In the genomic region with DNA sequence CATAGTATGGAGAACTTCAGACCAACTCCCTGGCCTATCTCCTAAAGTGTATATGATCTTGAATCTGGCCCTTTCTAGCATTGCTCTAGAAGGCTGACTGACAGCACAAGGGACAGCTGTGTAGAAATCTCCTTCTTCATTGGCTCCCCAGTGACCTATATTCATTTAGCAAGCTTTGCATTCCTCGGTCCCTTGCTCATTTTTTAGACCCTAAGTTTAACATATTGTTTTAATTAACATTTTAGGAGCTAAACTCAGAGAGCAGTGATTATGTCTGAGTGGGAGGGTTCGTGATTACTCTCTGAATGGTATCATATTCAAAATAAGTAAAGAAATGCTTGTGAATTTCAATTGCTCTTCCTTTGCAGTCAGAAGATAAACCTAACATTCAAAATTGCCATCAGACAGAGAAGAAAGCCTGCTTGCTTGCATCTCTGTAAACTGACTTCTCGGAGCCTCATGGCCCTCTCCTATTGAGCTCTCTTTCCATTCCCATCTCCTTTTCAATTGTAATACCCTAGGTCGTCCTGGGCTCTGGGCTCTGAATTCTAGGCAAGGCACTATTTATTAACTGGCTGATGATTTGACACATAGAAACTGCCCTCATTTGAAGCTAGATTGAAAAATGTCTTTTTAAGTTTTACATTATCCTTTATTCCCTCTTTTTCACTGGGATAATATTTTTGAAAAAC, we compare ENCODE assay signal across 19 cellular contexts.
DNase-seq lines count a peak whose midpoint lies in the region; TF ChIP-seq lines count a peak whose summit lies in the region.
"Had no signal": no experiment of that assay in that cellular context is flagged by ENCODE, and none has a peak within 500 bp of the region (broad histone marks: within the 10 kb centered on the region; RNA-seq: fewer than 3 reads in every experiment).

No MANE protein-coding gene starts in this region.

- no peaks in the 10 kb centered on the region for H3K9me3 Mint-ChIP-seq in type B pancreatic cell

- no peaks in the 10 kb centered on the region for H3K27me3 ChIP-seq in adipocyte (replicated peaks; ENCODE audit: control insufficient read depth, insufficient read depth, low read length)
- no peaks in the 10 kb centered on the region for H3K27me3 ChIP-seq in dorsolateral prefrontal cortex
- H3K27me3 ChIP-seq: Peyer's patch, SJCRH30 had no signal

- H3K27ac ChIP-seq in dorsolateral prefrontal cortex: no peak overlapping the region
- H3K27ac ChIP-seq: Peyer's patch, SJCRH30 had no signal

- peaks cover 9% of the 10 kb centered on the region for H3K4me1 Mint-ChIP-seq in type B pancreatic cell (ENCODE audit: unreplicated experiment)
- H3K4me1 Mint-ChIP-seq: B cell, IgD-negative memory B cell had no signal

- no peak overlapping the region for H3K27ac Mint-ChIP-seq in type B pancreatic cell
- H3K27ac Mint-ChIP-seq: B cell, IgD-negative memory B cell had no signal

- no peak overlapping the region for H3K9ac ChIP-seq in adipocyte (ENCODE audit: low read length)

- intact Hi-C loops in dorsolateral prefrontal cortex (cut with DNase I) (no loop called here), cardiac septum (cut with DNase I) (no loop called here)

- H3K36me3 Mint-ChIP-seq in type B pancreatic cell: no peaks in the 10 kb centered on the region
- H3K36me3 Mint-ChIP-seq: IgD-negative memory B cell had no signal

- no peaks in the 10 kb centered on the region for H3K9me3 ChIP-seq in adipocyte (ENCODE audit: control insufficient read depth, low read length)
- H3K9me3 ChIP-seq: Peyer's patch, SJCRH30 had no signal

- DNase-seq in GM03348 (ENCODE audit: low spot score) (peak; percentile 55), adipocyte (ENCODE audit: low read depth) (peak; percentile 77), fibroblast of mammary gland (ENCODE audit: low read depth) (peak; percentile 68), type B pancreatic cell (ENCODE audit: extremely low spot score, unreplicated experiment) (no peak), GDM1 (lab: John Stamatoyannopoulos, UW) (no peak), GF-D8 (lab: John Stamatoyannopoulos, UW) (no peak), dorsolateral prefrontal cortex (no peak), cardiac septum (ENCODE audit: low spot score) (no peak)
- DNase-seq: MV-4-11, NCI-H1105 treated with DMSO at 0.1 percent for 48 hours, NCI-H2029 treated with DMSO at 0.1 percent for 48 hours, NCI-H2171, NCI-H345, NCI-H524 treated with DMSO at 0.1 percent for 48 hours, NCI-H82, Peyer's patch, SJCRH30 had no signal

- peaks cover 27% of the 10 kb centered on the region for H3K4me1 ChIP-seq in adipocyte (ENCODE audit: control insufficient read depth, insufficient read depth, low read length)
- H3K4me1 ChIP-seq: Peyer's patch, SJCRH30 had no signal

- H3K4me3 Mint-ChIP-seq in type B pancreatic cell: peak overlapping the region; percentile 12
- H3K4me3 Mint-ChIP-seq: B cell, IgD-negative memory B cell had no signal

- no peak for TF ChIP-seq CTCF in fibroblast of mammary gland (conservative IDR thresholded peaks at IDR 0.05; ENCODE audit: control insufficient read depth, insufficient read depth, low read depth, low read length)
- no peak for TF ChIP-seq CTCF in type B pancreatic cell (conservative IDR thresholded peaks at IDR 0.05)
- TF ChIP-seq CTCF in dorsolateral prefrontal cortex (IDR thresholded peaks at IDR 0.05 in 54 of 56, conservative IDR thresholded peaks at IDR 0.05 in 2 of 56; ENCODE audit: low read depth in 1 of 56, partially characterized antibody in 56 of 56): no peak

- H3K36me3 ChIP-seq in adipocyte (ENCODE audit: control insufficient read depth, insufficient read depth, low read length, severe bottlenecking): no peaks in the 10 kb centered on the region
- H3K36me3 ChIP-seq: Peyer's patch, SJCRH30 had no signal

- no peaks in the 10 kb centered on the region for H3K27me3 Mint-ChIP-seq in type B pancreatic cell
- H3K27me3 Mint-ChIP-seq: B cell, IgD-negative memory B cell had no signal

- H3K4me3 ChIP-seq in adipocyte (ENCODE audit: low read length): peak overlapping the region; percentile 2
- H3K4me3 ChIP-seq in fibroblast of mammary gland (ENCODE audit: control insufficient read depth, low read depth, low read length): no peak overlapping the region
- H3K4me3 ChIP-seq in dorsolateral prefrontal cortex: no peak overlapping the region
- H3K4me3 ChIP-seq: Peyer's patch, SJCRH30 had no signal

Comparison
In these comparisons a context has a peak if more than half of its experiments do, and no peak if none do; other contexts are left out.
1. DNase-seq: peak in GM03348 (single experiment), adipocyte (single experiment) and fibroblast of mammary gland (single experiment); none in type B pancreatic cell (single experiment), GDM1 (single experiment), GF-D8 (single experiment), dorsolateral prefrontal cortex (0 of 10) and cardiac septum (single experiment).